Comparison of ENCODE assay signal across 8 cellular contexts in the genomic region with DNA sequence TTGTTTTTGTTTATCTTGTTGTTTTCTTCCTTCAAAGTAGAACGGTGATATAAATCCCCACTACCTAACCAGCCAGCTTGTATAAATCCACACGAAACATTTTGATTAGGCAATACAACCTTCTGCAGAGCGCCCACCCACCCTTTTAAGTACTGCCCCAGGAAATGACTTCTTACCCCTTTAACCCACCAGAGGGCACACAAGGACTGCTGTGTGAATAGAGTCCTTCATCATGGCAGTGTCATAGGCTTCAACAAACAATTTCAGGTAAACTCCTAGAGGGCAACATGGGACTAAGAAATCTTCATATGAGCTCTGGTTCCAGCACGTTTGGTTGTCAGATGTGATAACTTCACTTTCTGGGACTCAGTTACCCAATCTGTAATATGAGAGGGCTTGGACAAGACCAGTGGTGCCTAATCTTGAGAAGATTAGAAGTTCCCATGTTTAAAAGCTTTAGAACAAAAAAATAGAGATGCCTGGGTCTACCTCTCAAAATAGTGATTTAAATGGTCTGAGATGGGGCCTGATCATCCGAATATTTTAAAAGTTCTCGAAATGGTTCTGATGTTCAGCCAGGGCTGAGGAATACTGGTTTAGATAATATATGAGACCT. TPM values are rescaled to one million over a fixed set of nuclear protein-coding genes. Genes with fewer than 3 reads are reported as not detected.
DNase-seq lines count a peak whose midpoint lies in the region; ATAC-seq and TF ChIP-seq lines count a peak whose summit lies in the region.

No MANE protein-coding gene starts in this region.

- H3K27me3 ChIP-seq in foreskin keratinocyte, result no peaks in the 10 kb centered on the region

- H3K4me1 Mint-ChIP-seq in activated T-cell treated with anti-CD3 and anti-CD28 coated beads, Interleukin-2, amount 50 U/mL, for 4 hours (ENCODE audit: low read depth), result no peaks in the 10 kb centered on the region

- ATAC-seq in GM21367 (IDR thresholded peaks at IDR 0.05; ENCODE audit: unreplicated experiment), result peak; percentile 93
- peak; percentile 58 to 65 for ATAC-seq in activated T-cell treated with anti-CD3 and anti-CD28 coated beads, Interleukin-2, amount 50 U/mL, for 4 hours
- peak; percentile 84 for ATAC-seq in foreskin keratinocyte
- peak; percentile 85 for ATAC-seq in omental fat pad (ENCODE audit: low FRiP score)
- ATAC-seq in GM18519 (IDR thresholded peaks at IDR 0.05; ENCODE audit: low FRiP score, unreplicated experiment), result no peak

- no peak overlapping the region for H3K27ac ChIP-seq in foreskin keratinocyte

- no peak for TF ChIP-seq EP300 in Ishikawa (IDR thresholded peaks at IDR 0.05; ENCODE audit: borderline replicate concordance)

- peak; percentile 97 for TF ChIP-seq RAD21 in Ishikawa (IDR thresholded peaks at IDR 0.05; ENCODE audit: low read depth)

- no peaks in the 10 kb centered on the region for H3K4me1 ChIP-seq in foreskin keratinocyte

- H3K27me3 Mint-ChIP-seq in activated T-cell treated with anti-CD3 and anti-CD28 coated beads, Interleukin-2, amount 50 U/mL, for 4 hours (ENCODE audit: low read depth), result peaks cover 8% of the 10 kb centered on the region

- DNase-seq in DMS153 (lab: John Stamatoyannopoulos, UW) (peak; percentile 86), NOMO-1 (lab: John Stamatoyannopoulos, UW; ENCODE audit: unreplicated experiment in 2 of 2) (peak; percentile 52 to 73), foreskin keratinocyte (peak; percentile 42 to 73), omental fat pad (ENCODE audit: low spot score) (no peak)
- no peak for DNase-seq in activated T-cell treated with anti-CD3 and anti-CD28 coated beads, Interleukin-2, amount 50 U/mL, for 4 hours

- TF ChIP-seq CTCF in foreskin keratinocyte (conservative IDR thresholded peaks at IDR 0.05) (peak; percentile 99), omental fat pad (IDR thresholded peaks at IDR 0.05) (no peak)

- H3K4me3 Mint-ChIP-seq in activated T-cell treated with anti-CD3 and anti-CD28 coated beads, Interleukin-2, amount 50 U/mL, for 4 hours, result no peak overlapping the region

- peaks cover 2% of the 10 kb centered on the region for H3K36me3 Mint-ChIP-seq in activated T-cell treated with anti-CD3 and anti-CD28 coated beads, Interleukin-2, amount 50 U/mL, for 4 hours (ENCODE audit: insufficient read depth)

- peaks cover 7% of the 10 kb centered on the region for H3K9me3 Mint-ChIP-seq in activated T-cell treated with anti-CD3 and anti-CD28 coated beads, Interleukin-2, amount 50 U/mL, for 4 hours

TF ChIP-seq in Ishikawa, 13 proteins besides CTCF, POLR2A, EP300 and RAD21:
- TF ChIP-seq FOXM1 (IDR thresholded peaks at IDR 0.05; ENCODE audit: borderline replicate concordance, low read depth) (no peak), MAX (IDR thresholded peaks at IDR 0.05) (no peak), EGR1 (IDR thresholded peaks at IDR 0.05) (no peak), CREB1 (IDR thresholded peaks at IDR 0.05; ENCODE audit: low read depth) (no peak), YY1 (IDR thresholded peaks at IDR 0.05; ENCODE audit: low read depth) (0 out of 2 replicates have a peak, but pooled peaks have one; percentile 26)
TF ChIP-seq in Ishikawa: peak in this region for 1.

RNA-seq across cellular contexts. Expression of gene PIWIL4, which starts 56.1 kb away (rescaled TPM):
- under 1 TPM; 0.32 to 0.54 (median 0.33) TPM for total RNA-seq in activated T-cell treated with anti-CD3 and anti-CD28 coated beads, Interleukin-2, amount 50 U/mL, for 4 hours
- total RNA-seq in foreskin keratinocyte, result 0.35 and 0.41 TPM in 2 replicates
- polyA plus RNA-seq in foreskin keratinocyte, result 0.20 and 0.21 TPM in 2 replicates
- total RNA-seq in omental fat pad, result 1 to 10 TPM; 2.3 to 6.0 (median 2.7) TPM

Comparison
In these comparisons a context has a peak if more than half of its experiments do, and no peak if none do; other contexts are left out.
1. DNase-seq: peak in DMS153 (single experiment), NOMO-1 (2 of 2) and foreskin keratinocyte (2 of 2); none in activated T-cell treated with anti-CD3 and anti-CD28 coated beads, Interleukin-2, amount 50 U/mL, for 4 hours (single experiment) and omental fat pad (single experiment).